ENCODE assay signal across 9 cellular contexts in genomic region chr5:37899037-37899436, GRCh38.
"Had no signal": no experiment of that assay in that cellular context is flagged by ENCODE, and none has a peak within 500 bp of the region (broad histone marks: within the 10 kb centered on the region; RNA-seq: fewer than 3 reads in every experiment).

No MANE protein-coding gene starts in this region.

- H3K4me1 ChIP-seq: HAP-1 had no signal

- DNase-seq: GM23248, GOT3, H7, HFFc6, IMR-90, KG1 had no signal

- H3K9me3 ChIP-seq: HAP-1 had no signal

- H3K9ac ChIP-seq: GM23248 had no signal

- H3K4me3 ChIP-seq: GM23248, HAP-1, K562 had no signal

- H2AFZ ChIP-seq: GM23248 had no signal

- H3K36me3 ChIP-seq: HAP-1 had no signal

- H3K27ac ChIP-seq: GM23248 had no signal

- ATAC-seq: HCT116, K562 had no signal
